ENCODE assay signal across 1 cellular context in the genomic region with DNA sequence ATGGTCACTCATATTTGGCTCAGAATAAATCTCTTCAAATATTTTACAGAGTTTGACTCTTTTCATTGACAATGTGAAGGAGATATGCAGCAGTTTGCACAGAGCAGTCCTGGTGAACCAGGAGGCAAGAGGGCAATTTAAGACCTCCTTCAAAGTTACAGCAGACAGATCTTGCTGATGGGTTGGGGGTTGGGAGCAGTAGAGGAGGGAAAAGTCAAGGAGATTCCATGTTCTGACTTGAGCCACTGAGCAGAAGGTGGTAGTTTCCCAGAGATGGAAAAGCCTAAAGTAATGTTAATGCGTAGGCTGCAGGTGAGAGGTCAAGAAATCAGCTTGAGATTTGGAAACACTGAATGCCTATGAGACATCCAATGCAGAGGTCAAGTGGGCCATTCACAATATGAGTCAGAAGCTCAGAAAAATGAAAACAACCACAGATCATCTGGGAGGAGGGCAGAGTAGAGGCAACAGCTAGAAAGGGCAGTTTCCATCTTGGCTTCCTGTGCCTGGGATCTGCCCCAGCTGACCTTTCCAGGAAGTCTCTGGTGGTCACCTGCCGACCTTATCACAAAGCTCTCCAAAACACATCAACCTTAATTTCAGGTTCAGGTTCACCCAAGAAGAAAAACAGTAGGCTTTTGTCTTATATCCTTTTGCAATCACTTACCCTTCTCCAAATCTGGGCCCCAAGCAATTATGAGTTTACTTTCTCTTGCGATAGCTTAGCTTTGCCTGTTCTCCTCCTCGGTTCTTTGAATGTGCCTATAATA.
A peak's percentile ranks its signal among the peaks of the same experiment; 100 is the strongest.
TF ChIP-seq lines count a peak whose summit lies in the region.

No MANE protein-coding gene starts in this region.

TF ChIP-seq in HepG2, 621 proteins besides CTCF, POLR2A, EP300 and RAD21 (continued from another document and continues in another):
- TF ChIP-seq FOXC1 (CRISPR knock-in tag; IDR thresholded peaks at IDR 0.05; ENCODE audit: borderline replicate concordance) (no peak), NPAS2 (CRISPR knock-in tag; IDR thresholded peaks at IDR 0.05; ENCODE audit: borderline replicate concordance) (no peak), GPN1 (CRISPR knock-in tag; IDR thresholded peaks at IDR 0.05; ENCODE audit: borderline replicate concordance) (no peak), ZNF451 (CRISPR knock-in tag; IDR thresholded peaks at IDR 0.05) (no peak), KLF16 (CRISPR knock-in tag; IDR thresholded peaks at IDR 0.05) (peak in 1 of 2 experiments; percentile 76; a peak in 2 of 4 replicates), ZKSCAN1 (IDR thresholded peaks at IDR 0.05; ENCODE audit: low read length) (no peak), MTF2 (CRISPR knock-in tag; IDR thresholded peaks at IDR 0.05; ENCODE audit: borderline replicate concordance) (peak; percentile 67; the same call in 1 of the 2 replicates), ADNP (CRISPR knock-in tag; IDR thresholded peaks at IDR 0.05) (no peak), IRF2 (CRISPR knock-in tag; IDR thresholded peaks at IDR 0.05) (peak; percentile 61), KDM1A (CRISPR knock-in tag; IDR thresholded peaks at IDR 0.05) (no peak), GATAD2A (CRISPR knock-in tag; IDR thresholded peaks at IDR 0.05) (peak; percentile 93), CEBPB (IDR thresholded peaks at IDR 0.05; ENCODE audit: borderline replicate concordance, low read depth, low read length) (peak; percentile 49; the same call in 1 of the 2 replicates), FOSL2 (CRISPR knock-in tag; IDR thresholded peaks at IDR 0.05) (peak; percentile 97), ZNF747 (CRISPR knock-in tag; IDR thresholded peaks at IDR 0.05; ENCODE audit: borderline replicate concordance) (no peak), ZNF629 (CRISPR knock-in tag; conservative IDR thresholded peaks at IDR 0.05) (no peak), YEATS2 (CRISPR knock-in tag; IDR thresholded peaks at IDR 0.05; ENCODE audit: borderline replicate concordance) (peak; percentile 76; the same call in 1 of the 2 replicates), MED13 (CRISPR knock-in tag; IDR thresholded peaks at IDR 0.05) (peak; percentile 88; the same call in 1 of the 2 replicates), ZNF282 (IDR thresholded peaks at IDR 0.05; ENCODE audit: partially characterized antibody) (no peak), FOXA1 (IDR thresholded peaks at IDR 0.05) (no peak), FOXA1 (CRISPR knock-in tag; IDR thresholded peaks at IDR 0.05) (peak; percentile 51; the same call in 1 of the 2 replicates), ZNF782 (CRISPR knock-in tag; IDR thresholded peaks at IDR 0.05; ENCODE audit: borderline replicate concordance) (no peak), FLYWCH1 (CRISPR knock-in tag; IDR thresholded peaks at IDR 0.05) (no peak), NFE2L2 (IDR thresholded peaks at IDR 0.05; ENCODE audit: low read length) (no peak), NR2F2 (IDR thresholded peaks at IDR 0.05; ENCODE audit: borderline replicate concordance, low read depth) (peak; percentile 91), NFE2L1 (CRISPR knock-in tag; IDR thresholded peaks at IDR 0.05; ENCODE audit: borderline replicate concordance) (no peak), RAD51 (IDR thresholded peaks at IDR 0.05; ENCODE audit: borderline replicate concordance) (no peak), ZSCAN20 (CRISPR knock-in tag; IDR thresholded peaks at IDR 0.05; ENCODE audit: borderline replicate concordance) (no peak), ZNF75D (CRISPR knock-in tag; IDR thresholded peaks at IDR 0.05; ENCODE audit: borderline replicate concordance) (no peak), CENPT (CRISPR knock-in tag; IDR thresholded peaks at IDR 0.05; ENCODE audit: low read depth) (no peak), ZNF143 (CRISPR knock-in tag; IDR thresholded peaks at IDR 0.05) (no peak), CHD2 (IDR thresholded peaks at IDR 0.05; ENCODE audit: low read depth, low read length) (no peak), GLI4 (CRISPR knock-in tag; IDR thresholded peaks at IDR 0.05; ENCODE audit: borderline replicate concordance) (no peak), MAFG (CRISPR knock-in tag; IDR thresholded peaks at IDR 0.05) (no peak), ZNF720 (CRISPR knock-in tag; IDR thresholded peaks at IDR 0.05) (no peak), SKI (IDR thresholded peaks at IDR 0.05; ENCODE audit: partially characterized antibody) (peak; percentile 77), SIX4 (CRISPR knock-in tag; IDR thresholded peaks at IDR 0.05) (peak; percentile 73), MTF1 (CRISPR knock-in tag; IDR thresholded peaks at IDR 0.05) (no peak)
- TF ChIP-seq, protein P1, sequence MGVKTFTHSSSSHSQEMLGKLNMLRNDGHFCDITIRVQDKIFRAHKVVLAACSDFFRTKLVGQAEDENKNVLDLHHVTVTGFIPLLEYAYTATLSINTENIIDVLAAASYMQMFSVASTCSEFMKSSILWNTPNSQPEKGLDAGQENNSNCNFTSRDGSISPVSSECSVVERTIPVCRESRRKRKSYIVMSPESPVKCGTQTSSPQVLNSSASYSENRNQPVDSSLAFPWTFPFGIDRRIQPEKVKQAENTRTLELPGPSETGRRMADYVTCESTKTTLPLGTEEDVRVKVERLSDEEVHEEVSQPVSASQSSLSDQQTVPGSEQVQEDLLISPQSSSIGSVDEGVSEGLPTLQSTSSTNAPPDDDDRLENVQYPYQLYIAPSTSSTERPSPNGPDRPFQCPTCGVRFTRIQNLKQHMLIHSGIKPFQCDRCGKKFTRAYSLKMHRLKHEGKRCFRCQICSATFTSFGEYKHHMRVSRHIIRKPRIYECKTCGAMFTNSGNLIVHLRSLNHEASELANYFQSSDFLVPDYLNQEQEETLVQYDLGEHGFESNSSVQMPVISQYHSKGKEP (CRISPR knock-in tag; IDR thresholded peaks at IDR 0.05), result peak; percentile 79; the same call in 1 of the 2 replicates
- TF ChIP-seq, protein P2, sequence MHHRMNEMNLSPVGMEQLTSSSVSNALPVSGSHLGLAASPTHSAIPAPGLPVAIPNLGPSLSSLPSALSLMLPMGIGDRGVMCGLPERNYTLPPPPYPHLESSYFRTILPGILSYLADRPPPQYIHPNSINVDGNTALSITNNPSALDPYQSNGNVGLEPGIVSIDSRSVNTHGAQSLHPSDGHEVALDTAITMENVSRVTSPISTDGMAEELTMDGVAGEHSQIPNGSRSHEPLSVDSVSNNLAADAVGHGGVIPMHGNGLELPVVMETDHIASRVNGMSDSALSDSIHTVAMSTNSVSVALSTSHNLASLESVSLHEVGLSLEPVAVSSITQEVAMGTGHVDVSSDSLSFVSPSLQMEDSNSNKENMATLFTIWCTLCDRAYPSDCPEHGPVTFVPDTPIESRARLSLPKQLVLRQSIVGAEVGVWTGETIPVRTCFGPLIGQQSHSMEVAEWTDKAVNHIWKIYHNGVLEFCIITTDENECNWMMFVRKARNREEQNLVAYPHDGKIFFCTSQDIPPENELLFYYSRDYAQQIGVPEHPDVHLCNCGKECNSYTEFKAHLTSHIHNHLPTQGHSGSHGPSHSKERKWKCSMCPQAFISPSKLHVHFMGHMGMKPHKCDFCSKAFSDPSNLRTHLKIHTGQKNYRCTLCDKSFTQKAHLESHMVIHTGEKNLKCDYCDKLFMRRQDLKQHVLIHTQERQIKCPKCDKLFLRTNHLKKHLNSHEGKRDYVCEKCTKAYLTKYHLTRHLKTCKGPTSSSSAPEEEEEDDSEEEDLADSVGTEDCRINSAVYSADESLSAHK (CRISPR knock-in tag; IDR thresholded peaks at IDR 0.05; ENCODE audit: borderline replicate concordance), result no peak
- TF ChIP-seq, protein P3, sequence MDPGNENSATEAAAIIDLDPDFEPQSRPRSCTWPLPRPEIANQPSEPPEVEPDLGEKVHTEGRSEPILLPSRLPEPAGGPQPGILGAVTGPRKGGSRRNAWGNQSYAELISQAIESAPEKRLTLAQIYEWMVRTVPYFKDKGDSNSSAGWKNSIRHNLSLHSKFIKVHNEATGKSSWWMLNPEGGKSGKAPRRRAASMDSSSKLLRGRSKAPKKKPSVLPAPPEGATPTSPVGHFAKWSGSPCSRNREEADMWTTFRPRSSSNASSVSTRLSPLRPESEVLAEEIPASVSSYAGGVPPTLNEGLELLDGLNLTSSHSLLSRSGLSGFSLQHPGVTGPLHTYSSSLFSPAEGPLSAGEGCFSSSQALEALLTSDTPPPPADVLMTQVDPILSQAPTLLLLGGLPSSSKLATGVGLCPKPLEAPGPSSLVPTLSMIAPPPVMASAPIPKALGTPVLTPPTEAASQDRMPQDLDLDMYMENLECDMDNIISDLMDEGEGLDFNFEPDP (CRISPR knock-in tag; conservative IDR thresholded peaks at IDR 0.05), result no peak
- TF ChIP-seq, protein P4, sequence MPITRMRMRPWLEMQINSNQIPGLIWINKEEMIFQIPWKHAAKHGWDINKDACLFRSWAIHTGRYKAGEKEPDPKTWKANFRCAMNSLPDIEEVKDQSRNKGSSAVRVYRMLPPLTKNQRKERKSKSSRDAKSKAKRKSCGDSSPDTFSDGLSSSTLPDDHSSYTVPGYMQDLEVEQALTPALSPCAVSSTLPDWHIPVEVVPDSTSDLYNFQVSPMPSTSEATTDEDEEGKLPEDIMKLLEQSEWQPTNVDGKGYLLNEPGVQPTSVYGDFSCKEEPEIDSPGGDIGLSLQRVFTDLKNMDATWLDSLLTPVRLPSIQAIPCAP (CRISPR knock-in tag; IDR thresholded peaks at IDR 0.05; ENCODE audit: low read depth), result no peak
- TF ChIP-seq, protein P5, sequence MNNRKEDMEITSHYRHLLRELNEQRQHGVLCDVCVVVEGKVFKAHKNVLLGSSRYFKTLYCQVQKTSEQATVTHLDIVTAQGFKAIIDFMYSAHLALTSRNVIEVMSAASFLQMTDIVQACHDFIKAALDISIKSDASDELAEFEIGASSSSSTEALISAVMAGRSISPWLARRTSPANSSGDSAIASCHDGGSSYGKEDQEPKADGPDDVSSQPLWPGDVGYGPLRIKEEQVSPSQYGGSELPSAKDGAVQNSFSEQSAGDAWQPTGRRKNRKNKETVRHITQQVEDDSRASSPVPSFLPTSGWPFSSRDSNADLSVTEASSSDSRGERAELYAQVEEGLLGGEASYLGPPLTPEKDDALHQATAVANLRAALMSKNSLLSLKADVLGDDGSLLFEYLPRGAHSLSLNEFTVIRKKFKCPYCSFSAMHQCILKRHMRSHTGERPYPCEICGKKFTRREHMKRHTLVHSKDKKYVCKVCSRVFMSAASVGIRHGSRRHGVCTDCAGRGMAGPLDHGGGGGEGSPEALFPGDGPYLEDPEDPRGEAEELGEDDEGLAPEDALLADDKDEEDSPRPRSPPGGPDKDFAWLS (CRISPR knock-in tag; IDR thresholded peaks at IDR 0.05; ENCODE audit: borderline replicate concordance), result no peak
- TF ChIP-seq, protein P6, sequence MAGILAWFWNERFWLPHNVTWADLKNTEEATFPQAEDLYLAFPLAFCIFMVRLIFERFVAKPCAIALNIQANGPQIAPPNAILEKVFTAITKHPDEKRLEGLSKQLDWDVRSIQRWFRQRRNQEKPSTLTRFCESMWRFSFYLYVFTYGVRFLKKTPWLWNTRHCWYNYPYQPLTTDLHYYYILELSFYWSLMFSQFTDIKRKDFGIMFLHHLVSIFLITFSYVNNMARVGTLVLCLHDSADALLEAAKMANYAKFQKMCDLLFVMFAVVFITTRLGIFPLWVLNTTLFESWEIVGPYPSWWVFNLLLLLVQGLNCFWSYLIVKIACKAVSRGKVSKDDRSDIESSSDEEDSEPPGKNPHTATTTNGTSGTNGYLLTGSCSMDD (CRISPR knock-in tag; IDR thresholded peaks at IDR 0.05), result no peak
- TF ChIP-seq, protein P7, sequence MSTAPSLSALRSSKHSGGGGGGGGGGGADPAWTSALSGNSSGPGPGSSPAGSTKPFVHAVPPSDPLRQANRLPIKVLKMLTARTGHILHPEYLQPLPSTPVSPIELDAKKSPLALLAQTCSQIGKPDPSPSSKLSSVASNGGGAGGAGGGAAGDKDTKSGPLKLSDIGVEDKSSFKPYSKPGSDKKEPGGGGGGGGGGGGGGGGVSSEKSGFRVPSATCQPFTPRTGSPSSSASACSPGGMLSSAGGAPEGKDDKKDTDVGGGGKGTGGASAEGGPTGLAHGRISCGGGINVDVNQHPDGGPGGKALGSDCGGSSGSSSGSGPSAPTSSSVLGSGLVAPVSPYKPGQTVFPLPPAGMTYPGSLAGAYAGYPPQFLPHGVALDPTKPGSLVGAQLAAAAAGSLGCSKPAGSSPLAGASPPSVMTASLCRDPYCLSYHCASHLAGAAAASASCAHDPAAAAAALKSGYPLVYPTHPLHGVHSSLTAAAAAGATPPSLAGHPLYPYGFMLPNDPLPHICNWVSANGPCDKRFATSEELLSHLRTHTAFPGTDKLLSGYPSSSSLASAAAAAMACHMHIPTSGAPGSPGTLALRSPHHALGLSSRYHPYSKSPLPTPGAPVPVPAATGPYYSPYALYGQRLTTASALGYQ (CRISPR knock-in tag; IDR thresholded peaks at IDR 0.05), result peak; percentile 60; the same call in 1 of the 2 replicates
- TF ChIP-seq, protein P8, sequence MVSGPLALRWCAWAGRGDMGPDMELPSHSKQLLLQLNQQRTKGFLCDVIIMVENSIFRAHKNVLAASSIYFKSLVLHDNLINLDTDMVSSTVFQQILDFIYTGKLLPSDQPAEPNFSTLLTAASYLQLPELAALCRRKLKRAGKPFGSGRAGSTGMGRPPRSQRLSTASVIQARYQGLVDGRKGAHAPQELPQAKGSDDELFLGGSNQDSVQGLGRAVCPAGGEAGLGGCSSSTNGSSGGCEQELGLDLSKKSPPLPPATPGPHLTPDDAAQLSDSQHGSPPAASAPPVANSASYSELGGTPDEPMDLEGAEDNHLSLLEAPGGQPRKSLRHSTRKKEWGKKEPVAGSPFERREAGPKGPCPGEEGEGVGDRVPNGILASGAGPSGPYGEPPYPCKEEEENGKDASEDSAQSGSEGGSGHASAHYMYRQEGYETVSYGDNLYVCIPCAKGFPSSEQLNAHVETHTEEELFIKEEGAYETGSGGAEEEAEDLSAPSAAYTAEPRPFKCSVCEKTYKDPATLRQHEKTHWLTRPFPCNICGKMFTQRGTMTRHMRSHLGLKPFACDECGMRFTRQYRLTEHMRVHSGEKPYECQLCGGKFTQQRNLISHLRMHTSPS (CRISPR knock-in tag; IDR thresholded peaks at IDR 0.05; ENCODE audit: low read depth), result peak; percentile 40; the same call in 1 of the 2 replicates
